8 cellular contexts compared by ENCODE assay signal in the genomic region with DNA sequence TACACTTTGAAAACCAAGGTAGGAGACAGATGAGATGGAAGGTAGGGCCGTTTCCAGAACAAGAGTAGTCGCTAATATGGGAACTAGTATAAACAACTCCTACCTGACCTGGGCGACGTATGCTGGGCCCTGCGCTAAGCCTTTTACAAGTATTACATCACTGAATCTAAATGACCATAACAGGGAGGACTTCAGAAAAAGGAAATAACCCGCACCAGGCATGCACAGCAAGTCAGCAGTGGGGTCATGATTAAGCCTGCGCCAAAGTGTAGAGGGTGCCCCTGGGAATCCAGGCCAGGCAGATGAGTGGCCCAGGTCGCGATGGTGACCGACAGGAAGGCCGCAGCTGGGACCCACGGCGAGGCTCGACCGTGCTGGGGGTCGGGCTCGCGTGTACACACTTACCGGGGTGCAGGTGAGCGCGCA. TPM values are rescaled to one million over a fixed set of nuclear protein-coding genes. Genes with fewer than 3 reads are reported as not detected.
DNase-seq lines count a peak whose midpoint lies in the region; ATAC-seq, FAIRE-seq and TF ChIP-seq lines count a peak whose summit lies in the region.

No MANE protein-coding gene starts in this region.

- H3K9me3 Mint-ChIP-seq in activated naive CD4-positive, alpha-beta T cell treated with anti-CD3 and anti-CD28 coated beads, Interleukin-2, amount 50 U/mL, for 24 hours, result no peaks in the 10 kb centered on the region
- H3K9me3 Mint-ChIP-seq in osteocyte (ENCODE audit: unreplicated experiment), result no peaks in the 10 kb centered on the region

- H3K4me1 ChIP-seq in Peyer's patch, result peaks cover 0 to 22% (median 12%) of the 10 kb centered on the region in 4 donors
- peaks cover 3% of the 10 kb centered on the region for H3K4me1 ChIP-seq in endothelial cell of umbilical vein (ENCODE audit: control insufficient read depth, extremely low read depth, insufficient read depth, low read length)

- H4K20me1 ChIP-seq in endothelial cell of umbilical vein (replicated peaks; ENCODE audit: control insufficient read depth, extremely low read depth, insufficient read depth, low read length), result no peaks in the 10 kb centered on the region

- H3K9me1 ChIP-seq in endothelial cell of umbilical vein (replicated peaks; ENCODE audit: control insufficient read depth, extremely low read depth, insufficient read depth, low read length), result no peaks in the 10 kb centered on the region

- H3K4me3 ChIP-seq in Peyer's patch, result peak overlapping the region; percentile 76 to 93 (median 86)
- peak overlapping the region; percentile 3 to 57 (median 56) for H3K4me3 ChIP-seq in endothelial cell of umbilical vein (replicated peaks in 1 of 3; ENCODE audit: insufficient read depth in 1 of 3, low read depth in 1 of 3, low read length in 3 of 3)

- POLR2A ChIA-PET in endothelial cell of umbilical vein (lab: Charles Lee), result no interaction called here

- no peak for DNase-seq in activated naive CD4-positive, alpha-beta T cell (lab: John Stamatoyannopoulos, UW)
- DNase-seq in Peyer's patch (no peak), endothelial cell of umbilical vein (ENCODE audit: low read depth, low spot score) (no peak), osteocyte (ENCODE audit: extremely low spot score, unreplicated experiment) (no peak), hypothalamus (lab: John Stamatoyannopoulos, UW) (no peak)

- H3K27me3 ChIP-seq in Peyer's patch, result no peaks in the 10 kb centered on the region
- no peaks in the 10 kb centered on the region for H3K27me3 ChIP-seq in endothelial cell of umbilical vein (ENCODE audit: control insufficient read depth in 2 of 2, insufficient read depth in 2 of 2, low read length in 2 of 2)

- intact Hi-C loops in endothelial cell of umbilical vein (cut with micrococcal nuclease), result loop anchor here (1.0 to 10.0 kb wide), 3 partner anchors 113 to 242 kb away; a partner anchor contains a TSS

- FAIRE-seq in endothelial cell of umbilical vein (lab: Jason Lieb, UNC), result peak; percentile 43

- BruUV-seq in endothelial cell of umbilical vein (replicated peaks; lab: Mats Ljungman, UMichigan), result no TSS peak

- H3K4me2 ChIP-seq in endothelial cell of umbilical vein (ENCODE audit: insufficient read depth, low read length), result peak overlapping the region; percentile 76

- peaks cover 30% of the 10 kb centered on the region for H3K4me1 Mint-ChIP-seq in activated naive CD4-positive, alpha-beta T cell treated with anti-CD3 and anti-CD28 coated beads, Interleukin-2, amount 50 U/mL, for 24 hours
- H3K4me1 Mint-ChIP-seq in osteocyte (ENCODE audit: unreplicated experiment), result peaks cover 20% of the 10 kb centered on the region

- H3K27me3 Mint-ChIP-seq in activated naive CD4-positive, alpha-beta T cell treated with anti-CD3 and anti-CD28 coated beads, Interleukin-2, amount 50 U/mL, for 24 hours, result no peaks in the 10 kb centered on the region
- no peaks in the 10 kb centered on the region for H3K27me3 Mint-ChIP-seq in osteocyte (ENCODE audit: unreplicated experiment)

- no peak for TF ChIP-seq CTCF in Peyer's patch (IDR thresholded peaks at IDR 0.05)
- TF ChIP-seq CTCF in endothelial cell of umbilical vein (IDR thresholded peaks at IDR 0.05; ENCODE audit: extremely low read depth in 1 of 2, insufficient read depth in 1 of 2, low read depth in 1 of 2, low read length in 2 of 2), result no peak
- no peak for TF ChIP-seq CTCF in osteocyte (IDR thresholded peaks at IDR 0.05)

- peaks cover 22% of the 10 kb centered on the region for H3K79me2 ChIP-seq in endothelial cell of umbilical vein (ENCODE audit: control insufficient read depth, insufficient read depth, low read length)

- H3K27ac ChIP-seq in Peyer's patch (peak overlapping the region; percentile 94 to 96 (median 96)), endothelial cell of umbilical vein (ENCODE audit: insufficient read depth, low read depth, low read length) (peak overlapping the region; percentile 77)

- H3K36me3 Mint-ChIP-seq in activated naive CD4-positive, alpha-beta T cell treated with anti-CD3 and anti-CD28 coated beads, Interleukin-2, amount 50 U/mL, for 24 hours, result peaks cover 5% of the 10 kb centered on the region
- H3K36me3 Mint-ChIP-seq in osteocyte (ENCODE audit: unreplicated experiment), result peaks cover 7% of the 10 kb centered on the region

- CTCF ChIA-PET in endothelial cell of umbilical vein (lab: Charles Lee), result interaction anchor here (1.1 to 1.7 kb wide), 2 partner anchors 9 to 12 kb away, joined by 3 to 6 read pairs; no protein-coding TSS in a partner anchor

- peak overlapping the region; percentile 92 for H3K4me3 Mint-ChIP-seq in activated naive CD4-positive, alpha-beta T cell treated with anti-CD3 and anti-CD28 coated beads, Interleukin-2, amount 50 U/mL, for 24 hours
- H3K4me3 Mint-ChIP-seq in osteocyte (ENCODE audit: unreplicated experiment), result peak overlapping the region; percentile 83

- ATAC-seq in HG03108 (IDR thresholded peaks at IDR 0.05; ENCODE audit: unreplicated experiment), result no peak
- no peak for ATAC-seq in GM18868 (IDR thresholded peaks at IDR 0.05; ENCODE audit: unreplicated experiment)

- no peak for TF ChIP-seq POLR2A in Peyer's patch (IDR thresholded peaks at IDR 0.05)
- no peak for TF ChIP-seq POLR2A in endothelial cell of umbilical vein (IDR thresholded peaks at IDR 0.05; ENCODE audit: low read depth, low read length)

- peak overlapping the region; percentile 67 for H2AFZ ChIP-seq in endothelial cell of umbilical vein (ENCODE audit: low read depth, low read length)

- peak overlapping the region; percentile 84 for H3K9ac ChIP-seq in endothelial cell of umbilical vein (replicated peaks; ENCODE audit: extremely low read depth, insufficient read depth, low read length)

- peak overlapping the region; percentile 85 for H3K27ac Mint-ChIP-seq in activated naive CD4-positive, alpha-beta T cell treated with anti-CD3 and anti-CD28 coated beads, Interleukin-2, amount 50 U/mL, for 24 hours
- H3K27ac Mint-ChIP-seq in osteocyte (ENCODE audit: unreplicated experiment), result peak overlapping the region; percentile 39

- H3K9me3 ChIP-seq in Peyer's patch (no peaks in the 10 kb centered on the region), endothelial cell of umbilical vein (replicated peaks; ENCODE audit: control insufficient read depth, insufficient read depth, low read length) (no peaks in the 10 kb centered on the region)

- dilution Hi-C loops in endothelial cell of umbilical vein (cut with MboI; ENCODE audit: extremely low pct_ligation_motif_present, low sequenced_read_pairs), result no loop called here

- H3K36me3 ChIP-seq in Peyer's patch, result peaks cover 0 to 26% (median 0%) of the 10 kb centered on the region in 3 donors
- peaks cover 5 to 10% of the 10 kb centered on the region in 2 experiments for H3K36me3 ChIP-seq in endothelial cell of umbilical vein (ENCODE audit: control insufficient read depth in 2 of 2, extremely low read depth in 1 of 2, insufficient read depth in 2 of 2, low read length in 2 of 2)

RNA-seq across cellular contexts. Expression of a gene that starts 0.6 kb away (rescaled TPM):
- 100 to 1,000 TPM; 223 to 465 (median 285) TPM for total RNA-seq in Peyer's patch
- total RNA-seq in endothelial cell of umbilical vein, result 48.7 and 56.8 TPM in 2 replicates
- polyA plus RNA-seq in endothelial cell of umbilical vein, result 36.9 and 44.9 TPM in 2 replicates
- 14.8 and 21.0 TPM in 2 replicates for polyA plus RNA-seq in endothelial cell of umbilical vein (2011; cell fraction: cytosol; rRNA removed)
- 158 and 188 TPM in 2 replicates for polyA plus RNA-seq in endothelial cell of umbilical vein (2011; cell fraction: nucleus; rRNA removed)
- polyA plus RNA-seq in endothelial cell of umbilical vein (2012), result 29.9 and 39.5 TPM in 2 replicates
- polyA minus RNA-seq in endothelial cell of umbilical vein, result 55.2 and 62.5 TPM in 2 replicates
- polyA minus RNA-seq in endothelial cell of umbilical vein (2011; cell fraction: cytosol; rRNA and poly(A)+ RNA removed), result 30.3 TPM
- 50.7 and 58.8 TPM in 2 replicates for polyA minus RNA-seq in endothelial cell of umbilical vein (2011; cell fraction: nucleus; rRNA and poly(A)+ RNA removed)
- 62.8 and 67.2 TPM in 2 replicates for total RNA-seq in osteocyte

RNA-seq across cellular contexts. Expression of a gene that starts 5.8 kb away (rescaled TPM):
- 10 to 100 TPM; 10.1 to 52.8 (median 15.8) TPM for total RNA-seq in Peyer's patch
- 10.6 and 12.8 TPM in 2 replicates for total RNA-seq in endothelial cell of umbilical vein
- polyA plus RNA-seq in endothelial cell of umbilical vein, result 2.8 TPM in 2 replicates
- 3.2 and 3.6 TPM in 2 replicates for polyA plus RNA-seq in endothelial cell of umbilical vein (2011; cell fraction: cytosol; rRNA removed)
- polyA plus RNA-seq in endothelial cell of umbilical vein (2011; cell fraction: nucleus; rRNA removed), result 4.0 and 5.0 TPM in 2 replicates
- polyA plus RNA-seq in endothelial cell of umbilical vein (2012), result 4.0 and 7.4 TPM in 2 replicates
- 3.4 and 6.4 TPM in 2 replicates for polyA minus RNA-seq in endothelial cell of umbilical vein
- 3.8 TPM for polyA minus RNA-seq in endothelial cell of umbilical vein (2011; cell fraction: cytosol; rRNA and poly(A)+ RNA removed)
- polyA minus RNA-seq in endothelial cell of umbilical vein (2011; cell fraction: nucleus; rRNA and poly(A)+ RNA removed), result 3.6 and 5.2 TPM in 2 replicates
- 7.1 and 8.4 TPM in 2 replicates for total RNA-seq in osteocyte

RNA-seq across cellular contexts. Expression of a gene that starts 19.4 kb away (rescaled TPM):
- total RNA-seq in Peyer's patch (10 to 100 TPM; 28.0 to 66.8 (median 42.8) TPM), endothelial cell of umbilical vein (19.8 and 26.0 TPM in 2 replicates), osteocyte (10.5 and 12.0 TPM in 2 replicates)
- 7.8 and 7.9 TPM in 2 replicates for polyA plus RNA-seq in endothelial cell of umbilical vein
- polyA plus RNA-seq in endothelial cell of umbilical vein (2011; cell fraction: cytosol; rRNA removed), result 6.3 and 7.8 TPM in 2 replicates
- polyA plus RNA-seq in endothelial cell of umbilical vein (2011; cell fraction: nucleus; rRNA removed), result 37.0 and 39.7 TPM in 2 replicates
- polyA plus RNA-seq in endothelial cell of umbilical vein (2012), result 17.9 and 23.1 TPM in 2 replicates
- polyA minus RNA-seq in endothelial cell of umbilical vein, result 11.2 and 15.2 TPM in 2 replicates
- polyA minus RNA-seq in endothelial cell of umbilical vein (2011; cell fraction: cytosol; rRNA and poly(A)+ RNA removed), result 5.0 TPM
- 8.5 and 13.2 TPM in 2 replicates for polyA minus RNA-seq in endothelial cell of umbilical vein (2011; cell fraction: nucleus; rRNA and poly(A)+ RNA removed)

RNA-seq across cellular contexts. Expression of a gene that starts 34.9 kb away (rescaled TPM):
- total RNA-seq in Peyer's patch (10 to 100 TPM; 14.9 to 44.2 (median 34.6) TPM), endothelial cell of umbilical vein (5.0 and 5.1 TPM in 2 replicates), osteocyte (6.8 and 7.4 TPM in 2 replicates)
- 4.7 and 6.3 TPM in 2 replicates for polyA plus RNA-seq in endothelial cell of umbilical vein
- 0.66 and 0.76 TPM in 2 replicates for polyA plus RNA-seq in endothelial cell of umbilical vein (2011; cell fraction: cytosol; rRNA removed)
- polyA plus RNA-seq in endothelial cell of umbilical vein (2011; cell fraction: nucleus; rRNA removed), result 26.1 and 34.0 TPM in 2 replicates
- 3.3 and 4.4 TPM in 2 replicates for polyA plus RNA-seq in endothelial cell of umbilical vein (2012)
- polyA minus RNA-seq in endothelial cell of umbilical vein, result 3.2 and 5.9 TPM in 2 replicates
- 0.92 TPM for polyA minus RNA-seq in endothelial cell of umbilical vein (2011; cell fraction: cytosol; rRNA and poly(A)+ RNA removed)
- polyA minus RNA-seq in endothelial cell of umbilical vein (2011; cell fraction: nucleus; rRNA and poly(A)+ RNA removed), result 6.1 and 8.5 TPM in 2 replicates

RNA-seq across cellular contexts. Expression of a gene that starts 44.4 kb away (rescaled TPM):
- total RNA-seq in Peyer's patch, result 10 to 100 TPM in 3 of 4 donors, 1 to 10 TPM in 1; 6.8 to 23.1 (median 14.1) TPM
- total RNA-seq in endothelial cell of umbilical vein, result not detected in 2 replicates
- not detected in 2 replicates for polyA plus RNA-seq in endothelial cell of umbilical vein
- 0.08 TPM in 1 of 2 replicates, not detected in the other for polyA plus RNA-seq in endothelial cell of umbilical vein (2011; cell fraction: cytosol; rRNA removed)
- polyA plus RNA-seq in endothelial cell of umbilical vein (2011; cell fraction: nucleus; rRNA removed), result not detected in 2 replicates
- polyA plus RNA-seq in endothelial cell of umbilical vein (2012), result not detected in 2 replicates
- polyA minus RNA-seq in endothelial cell of umbilical vein, result not detected in 2 replicates
- polyA minus RNA-seq in endothelial cell of umbilical vein (2011; cell fraction: cytosol; rRNA and poly(A)+ RNA removed), result not detected
- not detected in 2 replicates for polyA minus RNA-seq in endothelial cell of umbilical vein (2011; cell fraction: nucleus; rRNA and poly(A)+ RNA removed)
- 0.46 and 0.52 TPM in 2 replicates for total RNA-seq in osteocyte
